Comparison of ENCODE assay signal across 8 cellular contexts in the genomic region with DNA sequence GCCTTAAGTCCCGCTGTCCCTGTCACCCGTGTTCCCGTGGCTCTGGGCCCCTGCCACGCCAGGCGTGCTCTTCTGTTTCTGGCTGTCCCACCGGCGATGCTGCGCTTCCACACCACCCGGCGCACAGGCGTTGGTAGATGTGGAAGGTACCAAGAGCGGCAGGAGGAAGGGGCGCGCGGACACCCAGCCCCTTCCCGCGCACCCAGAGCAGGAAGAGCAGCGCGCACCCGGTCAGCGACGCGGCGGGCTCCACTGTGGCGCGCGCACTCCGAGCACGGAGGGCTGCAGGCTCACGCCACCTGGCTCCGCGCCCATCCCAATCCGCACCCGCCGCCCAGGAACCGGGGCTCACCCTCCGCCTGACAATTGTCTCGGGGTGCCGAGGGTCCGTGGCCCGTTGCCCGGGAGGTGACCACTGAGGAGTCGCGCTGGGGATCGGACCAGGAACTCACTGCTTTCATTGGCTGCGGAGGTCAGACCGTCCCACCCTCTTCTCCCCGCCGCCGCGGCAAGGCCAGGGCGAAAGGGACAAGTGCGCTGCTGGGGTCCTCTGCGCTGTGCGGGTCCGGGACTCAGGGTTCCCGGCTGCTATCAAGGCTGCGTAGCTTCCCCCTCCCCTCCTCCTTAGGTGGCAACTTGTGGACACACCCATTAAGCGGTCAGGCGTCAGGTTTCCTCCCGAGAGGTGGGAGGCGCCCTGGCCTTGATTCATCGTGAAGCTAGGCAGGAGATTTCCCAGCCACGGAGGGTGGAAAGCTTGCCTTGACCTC.
DNase-seq lines count a peak whose midpoint lies in the region; ATAC-seq and TF ChIP-seq lines count a peak whose summit lies in the region.

No MANE protein-coding gene starts in this region.

- peaks cover 3% of the 10 kb centered on the region for H3K36me3 Mint-ChIP-seq in activated naive CD8-positive, alpha-beta T cell treated with anti-CD3 and anti-CD28 coated beads for 36 hours
- no peaks in the 10 kb centered on the region for H3K36me3 Mint-ChIP-seq in osteocyte (ENCODE audit: unreplicated experiment)

- intact Hi-C loops in left cardiac atrium (cut with DNase I), result no loop called here

- H3K27ac Mint-ChIP-seq in activated naive CD8-positive, alpha-beta T cell treated with anti-CD3 and anti-CD28 coated beads for 36 hours, result no peak overlapping the region
- H3K27ac Mint-ChIP-seq in osteocyte (ENCODE audit: unreplicated experiment), result no peak overlapping the region

- TF ChIP-seq CTCF in osteocyte (IDR thresholded peaks at IDR 0.05), result no peak

- peaks cover 32% of the 10 kb centered on the region for H3K27me3 Mint-ChIP-seq in activated naive CD8-positive, alpha-beta T cell treated with anti-CD3 and anti-CD28 coated beads for 36 hours
- no peaks in the 10 kb centered on the region for H3K27me3 Mint-ChIP-seq in osteocyte (ENCODE audit: unreplicated experiment)

- H3K9me3 Mint-ChIP-seq in activated naive CD8-positive, alpha-beta T cell treated with anti-CD3 and anti-CD28 coated beads for 36 hours, result no peaks in the 10 kb centered on the region
- H3K9me3 Mint-ChIP-seq in osteocyte (ENCODE audit: unreplicated experiment), result no peaks in the 10 kb centered on the region

- DNase-seq in AG08395 (ENCODE audit: low spot score), result peak; percentile 55
- DNase-seq in OCI-M1 (lab: John Stamatoyannopoulos, UW), result peak; percentile 65
- DNase-seq in activated naive CD8-positive, alpha-beta T cell treated with anti-CD3 and anti-CD28 coated beads for 36 hours, result peak; percentile 25
- peak; percentile 59 for DNase-seq in left cardiac atrium
- peak; percentile 76 for DNase-seq in osteocyte (ENCODE audit: extremely low spot score, unreplicated experiment)
- DNase-seq in cortex of kidney (lab: John Stamatoyannopoulos, UW), result no peak

- peak overlapping the region; percentile 71 for H3K4me3 Mint-ChIP-seq in activated naive CD8-positive, alpha-beta T cell treated with anti-CD3 and anti-CD28 coated beads for 36 hours
- H3K4me3 Mint-ChIP-seq in osteocyte (ENCODE audit: unreplicated experiment), result peak overlapping the region; percentile 83

- ATAC-seq in GM18868 (IDR thresholded peaks at IDR 0.05; ENCODE audit: unreplicated experiment), result peak; percentile 76
- peak; percentile 80 for ATAC-seq in HG03571 (IDR thresholded peaks at IDR 0.05; ENCODE audit: unreplicated experiment)
- ATAC-seq in left cardiac atrium, result peak; percentile 90 to 93

- peaks cover 2% of the 10 kb centered on the region for H3K4me1 Mint-ChIP-seq in activated naive CD8-positive, alpha-beta T cell treated with anti-CD3 and anti-CD28 coated beads for 36 hours
- H3K4me1 Mint-ChIP-seq in osteocyte (ENCODE audit: unreplicated experiment), result peaks cover 11% of the 10 kb centered on the region
